In the genomic region with DNA sequence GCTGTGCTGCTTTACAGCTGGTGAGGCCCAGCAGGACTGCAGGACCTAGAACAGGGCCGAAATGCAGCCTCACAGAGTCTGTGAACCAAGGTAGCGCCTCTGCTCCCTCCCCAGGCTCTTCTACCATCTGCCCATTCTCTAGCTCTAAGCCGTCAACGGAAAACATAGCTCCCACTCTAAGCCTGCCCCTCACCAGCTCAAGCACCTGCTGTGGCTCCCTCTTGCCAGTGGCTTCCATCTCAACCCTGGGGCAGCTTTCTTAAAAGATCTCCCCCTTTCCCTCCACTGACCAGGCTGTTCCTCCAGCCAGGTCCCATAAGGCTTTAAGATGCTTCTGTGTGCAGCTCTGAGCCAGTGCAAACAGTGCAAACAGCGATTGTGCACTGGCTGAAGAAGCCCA, we compare ENCODE assay signal across 16 cellular contexts.
DNase-seq lines count a peak whose midpoint lies in the region; ATAC-seq and TF ChIP-seq lines count a peak whose summit lies in the region.
"Had no signal": no experiment of that assay in that cellular context is flagged by ENCODE, and none has a peak within 500 bp of the region (broad histone marks: within the 10 kb centered on the region; RNA-seq: fewer than 3 reads in every experiment).

No MANE protein-coding gene starts in this region.

- H3K4me1 ChIP-seq in Panc1 (ENCODE audit: control insufficient read depth, insufficient read depth, low read length): peaks cover 28% of the 10 kb centered on the region
- H3K4me1 ChIP-seq: SJSA1 had no signal

- DNase-seq in stimulated activated naive CD8-positive, alpha-beta T cell treated with anti-CD3 and anti-CD28 coated beads, Interleukin-15, amount 100 ng/mL, for 72 hours: no peak
- DNase-seq in stimulated activated naive CD8-positive, alpha-beta T cell treated with anti-CD3 and anti-CD28 coated beads, Interleukin-15, Interleukin-2, amounts not matched to agents 100 U/mL and 50 U/mL, for 24 hours: no peak
- DNase-seq in Panc1 (ENCODE audit: low read depth, low spot score): no peak
- no peak for DNase-seq in central memory CD8-positive, alpha-beta T cell (ENCODE audit: low spot score in 2 of 2)
- no peak for DNase-seq in AML-193 (lab: John Stamatoyannopoulos, UW)
- DNase-seq in pons (ENCODE audit: low spot score): no peak
- DNase-seq: C1 segment of cervical spinal cord; CD8-positive, alpha-beta memory T cell; NCI-H1105 treated with DMSO at 0.1 percent for 48 hours; NCI-H2029 treated with DMSO at 0.1 percent for 48 hours; NCI-H524 treated with DMSO at 0.1 percent for 48 hours had no signal

- peak overlapping the region; percentile 44 to 60 for H3K27ac Mint-ChIP-seq in stimulated activated naive CD8-positive, alpha-beta T cell treated with anti-CD3 and anti-CD28 coated beads, Interleukin-15, amount 100 ng/mL, for 72 hours
- H3K27ac Mint-ChIP-seq in central memory CD8-positive, alpha-beta T cell (ENCODE audit: low read depth): peak overlapping the region; percentile 67

- H3K4me1 Mint-ChIP-seq in stimulated activated naive CD8-positive, alpha-beta T cell treated with anti-CD3 and anti-CD28 coated beads, Interleukin-15, amount 100 ng/mL, for 72 hours: no peaks in the 10 kb centered on the region
- no peaks in the 10 kb centered on the region for H3K4me1 Mint-ChIP-seq in central memory CD8-positive, alpha-beta T cell
- H3K4me1 Mint-ChIP-seq: CD8-positive, alpha-beta memory T cell had no signal

- no TSS peak for BruUV-seq in Panc1 (replicated peaks; lab: Mats Ljungman, UMichigan)

- no peak overlapping the region for H3K4me3 ChIP-seq in Panc1 (ENCODE audit: low read depth in 2 of 2, low read length in 2 of 2)
- H3K4me3 ChIP-seq: SJSA1 had no signal

- H3K27ac ChIP-seq in Panc1 (ENCODE audit: low read length): peak overlapping the region; percentile 48
- H3K27ac ChIP-seq: HL-60, KMS-11, SJSA1 had no signal

- no peaks in the 10 kb centered on the region for H3K27me3 ChIP-seq in Panc1 (ENCODE audit: control insufficient read depth, insufficient read depth, low read length)
- H3K27me3 ChIP-seq: SJSA1 had no signal

- POLR2A ChIA-PET in Panc1 (lab: Charles Lee): no interaction called here

- H3K4me3 Mint-ChIP-seq in stimulated activated naive CD8-positive, alpha-beta T cell treated with anti-CD3 and anti-CD28 coated beads, Interleukin-15, amount 100 ng/mL, for 72 hours: no peak overlapping the region
- H3K4me3 Mint-ChIP-seq in central memory CD8-positive, alpha-beta T cell: no peak overlapping the region
- H3K4me3 Mint-ChIP-seq: CD8-positive, alpha-beta memory T cell had no signal

- peaks cover 24% of the 10 kb centered on the region for H3K36me3 ChIP-seq in Panc1 (ENCODE audit: control insufficient read depth, insufficient read depth, low read length)

- H3K36me3 Mint-ChIP-seq in central memory CD8-positive, alpha-beta T cell (ENCODE audit: insufficient read depth): peaks cover 36% of the 10 kb centered on the region

- H3K9me3 Mint-ChIP-seq in stimulated activated naive CD8-positive, alpha-beta T cell treated with anti-CD3 and anti-CD28 coated beads, Interleukin-15, amount 100 ng/mL, for 72 hours: no peaks in the 10 kb centered on the region
- no peaks in the 10 kb centered on the region for H3K9me3 Mint-ChIP-seq in central memory CD8-positive, alpha-beta T cell
- H3K9me3 Mint-ChIP-seq: CD8-positive, alpha-beta memory T cell had no signal

- TF ChIP-seq CTCF in Panc1 (IDR thresholded peaks at IDR 0.05): no peak

- CTCF ChIA-PET in Panc1 (lab: Charles Lee): no interaction called here

- no peak for ATAC-seq in stimulated activated naive CD8-positive, alpha-beta T cell treated with anti-CD3 and anti-CD28 coated beads, Interleukin-15, amount 100 ng/mL, for 72 hours
- ATAC-seq in stimulated activated naive CD8-positive, alpha-beta T cell treated with anti-CD3 and anti-CD28 coated beads, Interleukin-15, Interleukin-2, amounts not matched to agents 100 U/mL and 50 U/mL, for 24 hours: no peak
- ATAC-seq in Panc1 (no peak), HG02970 (IDR thresholded peaks at IDR 0.05; ENCODE audit: low FRiP score, unreplicated experiment) (no peak)
- ATAC-seq in central memory CD8-positive, alpha-beta T cell (replicated peaks; ENCODE audit: extremely low read depth, poor library complexity, severe bottlenecking): no peak
- ATAC-seq: Right ventricle myocardium inferior had no signal

- in situ Hi-C loops in Panc1 (cut with HindIII; ENCODE audit: low pct_unique_long_range_greater_than_20kb, low sequenced_read_pairs): no loop called here

- intact Hi-C loops in Panc1 (cut with micrococcal nuclease; ENCODE audit: unreplicated experiment): no loop called here

- H3K9me3 ChIP-seq in Panc1 (ENCODE audit: control insufficient read depth, insufficient read depth, low read depth, low read length): no peaks in the 10 kb centered on the region
- H3K9me3 ChIP-seq: SJSA1 had no signal

- H3K27me3 Mint-ChIP-seq in stimulated activated naive CD8-positive, alpha-beta T cell treated with anti-CD3 and anti-CD28 coated beads, Interleukin-15, amount 100 ng/mL, for 72 hours: no peaks in the 10 kb centered on the region
- no peaks in the 10 kb centered on the region for H3K27me3 Mint-ChIP-seq in central memory CD8-positive, alpha-beta T cell
